In the genomic region with DNA sequence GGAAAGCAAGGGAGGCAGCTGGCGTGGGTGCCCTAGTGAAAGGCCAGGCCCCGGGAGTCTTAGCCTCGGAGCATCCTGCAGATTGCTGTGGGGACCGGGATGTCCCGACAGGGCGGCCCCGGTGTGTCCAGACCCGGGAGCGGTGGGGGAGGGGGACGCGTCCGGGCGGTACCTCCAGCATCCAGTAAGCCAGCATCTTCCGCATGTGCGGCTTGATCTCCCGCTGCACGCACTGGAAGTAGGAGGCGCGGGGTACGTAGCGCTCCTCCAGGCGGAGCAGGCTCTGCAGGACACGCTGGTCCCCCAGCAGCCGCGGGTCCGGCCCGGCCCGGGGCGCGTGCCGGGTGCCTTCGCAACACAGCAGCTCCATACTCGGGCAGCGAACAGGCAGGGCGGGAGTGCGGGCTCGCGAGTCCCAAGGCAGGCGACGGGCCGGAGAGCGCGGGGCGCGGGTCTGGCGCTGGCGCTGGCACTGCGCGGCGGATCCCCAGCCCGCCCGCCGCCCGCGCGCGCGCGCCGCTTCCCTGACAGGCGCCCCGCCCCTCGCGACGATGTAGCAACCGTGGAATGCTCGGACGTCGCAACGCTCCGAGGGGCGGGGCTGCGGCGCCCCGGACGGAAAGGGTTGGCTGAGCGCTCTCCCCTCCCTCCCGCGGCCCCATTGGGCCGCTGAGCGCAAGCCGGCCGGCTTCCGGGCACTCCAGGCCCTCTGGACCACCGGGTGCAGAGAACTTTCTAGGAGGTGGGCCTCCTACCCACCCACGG, we compare ENCODE assay signal across 1 cellular context.
A peak's percentile ranks its signal among the peaks of the same experiment; 100 is the strongest.
TF ChIP-seq lines count a peak whose summit lies in the region.

Gene CCND3, minus strand, starts transcription at position 529 of the 765 bp plus-strand sequence. Its CDS starts 159 bp downstream, at position 370.

TF ChIP-seq in K562, 482 proteins besides CTCF, POLR2A, EP300 and RAD21 (continued from another document and continues in another):
- TF ChIP-seq, protein P1, sequence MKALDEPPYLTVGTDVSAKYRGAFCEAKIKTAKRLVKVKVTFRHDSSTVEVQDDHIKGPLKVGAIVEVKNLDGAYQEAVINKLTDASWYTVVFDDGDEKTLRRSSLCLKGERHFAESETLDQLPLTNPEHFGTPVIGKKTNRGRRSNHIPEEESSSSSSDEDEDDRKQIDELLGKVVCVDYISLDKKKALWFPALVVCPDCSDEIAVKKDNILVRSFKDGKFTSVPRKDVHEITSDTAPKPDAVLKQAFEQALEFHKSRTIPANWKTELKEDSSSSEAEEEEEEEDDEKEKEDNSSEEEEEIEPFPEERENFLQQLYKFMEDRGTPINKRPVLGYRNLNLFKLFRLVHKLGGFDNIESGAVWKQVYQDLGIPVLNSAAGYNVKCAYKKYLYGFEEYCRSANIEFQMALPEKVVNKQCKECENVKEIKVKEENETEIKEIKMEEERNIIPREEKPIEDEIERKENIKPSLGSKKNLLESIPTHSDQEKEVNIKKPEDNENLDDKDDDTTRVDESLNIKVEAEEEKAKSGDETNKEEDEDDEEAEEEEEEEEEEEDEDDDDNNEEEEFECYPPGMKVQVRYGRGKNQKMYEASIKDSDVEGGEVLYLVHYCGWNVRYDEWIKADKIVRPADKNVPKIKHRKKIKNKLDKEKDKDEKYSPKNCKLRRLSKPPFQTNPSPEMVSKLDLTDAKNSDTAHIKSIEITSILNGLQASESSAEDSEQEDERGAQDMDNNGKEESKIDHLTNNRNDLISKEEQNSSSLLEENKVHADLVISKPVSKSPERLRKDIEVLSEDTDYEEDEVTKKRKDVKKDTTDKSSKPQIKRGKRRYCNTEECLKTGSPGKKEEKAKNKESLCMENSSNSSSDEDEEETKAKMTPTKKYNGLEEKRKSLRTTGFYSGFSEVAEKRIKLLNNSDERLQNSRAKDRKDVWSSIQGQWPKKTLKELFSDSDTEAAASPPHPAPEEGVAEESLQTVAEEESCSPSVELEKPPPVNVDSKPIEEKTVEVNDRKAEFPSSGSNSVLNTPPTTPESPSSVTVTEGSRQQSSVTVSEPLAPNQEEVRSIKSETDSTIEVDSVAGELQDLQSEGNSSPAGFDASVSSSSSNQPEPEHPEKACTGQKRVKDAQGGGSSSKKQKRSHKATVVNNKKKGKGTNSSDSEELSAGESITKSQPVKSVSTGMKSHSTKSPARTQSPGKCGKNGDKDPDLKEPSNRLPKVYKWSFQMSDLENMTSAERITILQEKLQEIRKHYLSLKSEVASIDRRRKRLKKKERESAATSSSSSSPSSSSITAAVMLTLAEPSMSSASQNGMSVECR (CRISPR knock-in tag; IDR thresholded peaks at IDR 0.05), result peak; percentile 93
- no peak for TF ChIP-seq ZNF77 (CRISPR knock-in tag; IDR thresholded peaks at IDR 0.05)
- no peak for TF ChIP-seq ZBTB17 (CRISPR knock-in tag; IDR thresholded peaks at IDR 0.05)
- TF ChIP-seq U2AF2 (optimal IDR thresholded peaks at IDR 0.05; ENCODE audit: low read depth, low read length), result no peak
- no peak for TF ChIP-seq FIP1L1 (IDR thresholded peaks at IDR 0.05; ENCODE audit: low read depth, low read length, poor library complexity, severe bottlenecking)
- no peak for TF ChIP-seq ZNF274 (IDR thresholded peaks at IDR 0.05; ENCODE audit: borderline replicate concordance, low read depth, low read length)
- peak; percentile 66; the same call in 1 of the 2 replicates for TF ChIP-seq PHF8 (IDR thresholded peaks at IDR 0.05; ENCODE audit: borderline replicate concordance, low read length)
- TF ChIP-seq TRIM28 (IDR thresholded peaks at IDR 0.05), result no peak
- peak; percentile 65; the same call in 1 of the 2 replicates for TF ChIP-seq ZFX (CRISPR knock-in tag; IDR thresholded peaks at IDR 0.05)
- TF ChIP-seq CCNT2 (IDR thresholded peaks at IDR 0.05; ENCODE audit: borderline replicate concordance, extremely low read depth, insufficient read length, low read depth, low read length), result peak; percentile 88
- TF ChIP-seq, protein P2, sequence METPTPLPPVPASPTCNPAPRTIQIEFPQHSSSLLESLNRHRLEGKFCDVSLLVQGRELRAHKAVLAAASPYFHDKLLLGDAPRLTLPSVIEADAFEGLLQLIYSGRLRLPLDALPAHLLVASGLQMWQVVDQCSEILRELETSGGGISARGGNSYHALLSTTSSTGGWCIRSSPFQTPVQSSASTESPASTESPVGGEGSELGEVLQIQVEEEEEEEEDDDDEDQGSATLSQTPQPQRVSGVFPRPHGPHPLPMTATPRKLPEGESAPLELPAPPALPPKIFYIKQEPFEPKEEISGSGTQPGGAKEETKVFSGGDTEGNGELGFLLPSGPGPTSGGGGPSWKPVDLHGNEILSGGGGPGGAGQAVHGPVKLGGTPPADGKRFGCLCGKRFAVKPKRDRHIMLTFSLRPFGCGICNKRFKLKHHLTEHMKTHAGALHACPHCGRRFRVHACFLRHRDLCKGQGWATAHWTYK (CRISPR knock-in tag; IDR thresholded peaks at IDR 0.05), result no peak
- no peak for TF ChIP-seq HMBOX1 (IDR thresholded peaks at IDR 0.05)
- TF ChIP-seq NFRKB (IDR thresholded peaks at IDR 0.05; ENCODE audit: low read depth), result peak; percentile 5; the same call in 1 of the 2 replicates
- peak; percentile 90; the same call in 1 of the 2 replicates for TF ChIP-seq KDM2B (CRISPR knock-in tag; IDR thresholded peaks at IDR 0.05)
- TF ChIP-seq ZNF586 (CRISPR knock-in tag; conservative IDR thresholded peaks at IDR 0.05), result no peak
- TF ChIP-seq MEF2D (tag; conservative IDR thresholded peaks at IDR 0.05; ENCODE audit: low read depth), result no peak
- peak; percentile 13; the same call in 1 of the 2 replicates for TF ChIP-seq KLF13 (tag; IDR thresholded peaks at IDR 0.05; ENCODE audit: borderline replicate concordance, low read depth)
- TF ChIP-seq PHF21A (IDR thresholded peaks at IDR 0.05; ENCODE audit: borderline replicate concordance, low read depth), result 0 out of 2 replicates have a peak, but pooled peaks have one; percentile 18
- no peak for TF ChIP-seq ZNF407 (IDR thresholded peaks at IDR 0.05; ENCODE audit: low read depth)
- peak; percentile 57 for TF ChIP-seq U2AF1 (optimal IDR thresholded peaks at IDR 0.05; ENCODE audit: low read depth, low read length)
- TF ChIP-seq ZNF3 (CRISPR knock-in tag; IDR thresholded peaks at IDR 0.05), result no peak
- TF ChIP-seq, protein P3, sequence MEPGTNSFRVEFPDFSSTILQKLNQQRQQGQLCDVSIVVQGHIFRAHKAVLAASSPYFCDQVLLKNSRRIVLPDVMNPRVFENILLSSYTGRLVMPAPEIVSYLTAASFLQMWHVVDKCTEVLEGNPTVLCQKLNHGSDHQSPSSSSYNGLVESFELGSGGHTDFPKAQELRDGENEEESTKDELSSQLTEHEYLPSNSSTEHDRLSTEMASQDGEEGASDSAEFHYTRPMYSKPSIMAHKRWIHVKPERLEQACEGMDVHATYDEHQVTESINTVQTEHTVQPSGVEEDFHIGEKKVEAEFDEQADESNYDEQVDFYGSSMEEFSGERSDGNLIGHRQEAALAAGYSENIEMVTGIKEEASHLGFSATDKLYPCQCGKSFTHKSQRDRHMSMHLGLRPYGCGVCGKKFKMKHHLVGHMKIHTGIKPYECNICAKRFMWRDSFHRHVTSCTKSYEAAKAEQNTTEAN (CRISPR knock-in tag; IDR thresholded peaks at IDR 0.05), result no peak
- TF ChIP-seq MLLT1 (IDR thresholded peaks at IDR 0.05), result 0 out of 4 replicates have a peak, but pooled peaks have one; percentile 23 to 37
- TF ChIP-seq HDAC1 (IDR thresholded peaks at IDR 0.05), result peak in 1 of 2 experiments; percentile 80; a peak in 2 of 4 replicates
- TF ChIP-seq ZNF184 (CRISPR knock-in tag; IDR thresholded peaks at IDR 0.05), result no peak
- TF ChIP-seq, protein P4, sequence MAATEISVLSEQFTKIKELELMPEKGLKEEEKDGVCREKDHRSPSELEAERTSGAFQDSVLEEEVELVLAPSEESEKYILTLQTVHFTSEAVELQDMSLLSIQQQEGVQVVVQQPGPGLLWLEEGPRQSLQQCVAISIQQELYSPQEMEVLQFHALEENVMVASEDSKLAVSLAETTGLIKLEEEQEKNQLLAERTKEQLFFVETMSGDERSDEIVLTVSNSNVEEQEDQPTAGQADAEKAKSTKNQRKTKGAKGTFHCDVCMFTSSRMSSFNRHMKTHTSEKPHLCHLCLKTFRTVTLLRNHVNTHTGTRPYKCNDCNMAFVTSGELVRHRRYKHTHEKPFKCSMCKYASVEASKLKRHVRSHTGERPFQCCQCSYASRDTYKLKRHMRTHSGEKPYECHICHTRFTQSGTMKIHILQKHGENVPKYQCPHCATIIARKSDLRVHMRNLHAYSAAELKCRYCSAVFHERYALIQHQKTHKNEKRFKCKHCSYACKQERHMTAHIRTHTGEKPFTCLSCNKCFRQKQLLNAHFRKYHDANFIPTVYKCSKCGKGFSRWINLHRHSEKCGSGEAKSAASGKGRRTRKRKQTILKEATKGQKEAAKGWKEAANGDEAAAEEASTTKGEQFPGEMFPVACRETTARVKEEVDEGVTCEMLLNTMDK (IDR thresholded peaks at IDR 0.05; ENCODE audit: borderline replicate concordance, insufficient read depth, low read depth, low read length, poor library complexity, severe bottlenecking), result no peak
- TF ChIP-seq CHD2 (IDR thresholded peaks at IDR 0.05; ENCODE audit: low read depth, low read length), result 0 out of 2 replicates have a peak, but pooled peaks have one; percentile 18
- TF ChIP-seq MNT (conservative IDR thresholded peaks at IDR 0.05), result peak; percentile 54 to 67; a peak in 3 of 4 replicates
